1 cellular context compared by ENCODE assay signal in genomic region chr2:8138923-8139667, GRCh38.
TF ChIP-seq lines count a peak whose summit lies in the region.

No MANE protein-coding gene starts in this region.

TF ChIP-seq in HepG2, 621 proteins besides CTCF, POLR2A, EP300 and RAD21 (continued from another document and continues in another):
- 0 out of 2 replicates have a peak, but pooled peaks have one; percentile 62 for TF ChIP-seq ZNF574 (CRISPR knock-in tag; IDR thresholded peaks at IDR 0.05)
- TF ChIP-seq EZH2 (conservative IDR thresholded peaks at IDR 0.05; ENCODE audit: low read depth, low read length): no peak
- TF ChIP-seq WIZ (CRISPR knock-in tag; IDR thresholded peaks at IDR 0.05): peak; percentile 78; the same call in 1 of the 2 replicates
- peak; percentile 99 for TF ChIP-seq HNF4A (CRISPR knock-in tag; IDR thresholded peaks at IDR 0.05)
- no peak; the same call in 1 of the 2 replicates for TF ChIP-seq ZNF335 (CRISPR knock-in tag; IDR thresholded peaks at IDR 0.05)
- no peak for TF ChIP-seq ZNF615 (CRISPR knock-in tag; IDR thresholded peaks at IDR 0.05; ENCODE audit: borderline replicate concordance)
- TF ChIP-seq NRL (CRISPR knock-in tag; IDR thresholded peaks at IDR 0.05; ENCODE audit: borderline replicate concordance): no peak
- no peak for TF ChIP-seq ZNF562 (CRISPR knock-in tag; IDR thresholded peaks at IDR 0.05; ENCODE audit: borderline replicate concordance)
- no peak for TF ChIP-seq ZNF326 (CRISPR knock-in tag; IDR thresholded peaks at IDR 0.05; ENCODE audit: borderline replicate concordance)
- TF ChIP-seq MEIS2 (CRISPR knock-in tag; IDR thresholded peaks at IDR 0.05): no peak
- TF ChIP-seq, protein P1, sequence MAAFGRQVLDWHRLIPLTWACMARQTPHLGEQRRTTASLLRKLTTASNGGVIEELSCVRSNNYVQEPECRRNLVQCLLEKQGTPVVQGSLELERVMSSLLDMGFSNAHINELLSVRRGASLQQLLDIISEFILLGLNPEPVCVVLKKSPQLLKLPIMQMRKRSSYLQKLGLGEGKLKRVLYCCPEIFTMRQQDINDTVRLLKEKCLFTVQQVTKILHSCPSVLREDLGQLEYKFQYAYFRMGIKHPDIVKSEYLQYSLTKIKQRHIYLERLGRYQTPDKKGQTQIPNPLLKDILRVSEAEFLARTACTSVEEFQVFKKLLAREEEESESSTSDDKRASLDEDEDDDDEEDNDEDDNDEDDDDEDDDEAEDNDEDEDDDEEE (CRISPR knock-in tag; IDR thresholded peaks at IDR 0.05): no peak
- TF ChIP-seq SMC3 (IDR thresholded peaks at IDR 0.05; ENCODE audit: low read length): peak; percentile 49
- peak; percentile 15; the same call in 1 of the 2 replicates for TF ChIP-seq TGIF2 (CRISPR knock-in tag; IDR thresholded peaks at IDR 0.05)
- TF ChIP-seq CBX5 (CRISPR knock-in tag; IDR thresholded peaks at IDR 0.05; ENCODE audit: borderline replicate concordance): peak; percentile 67; the same call in 1 of the 2 replicates
- TF ChIP-seq ZNF75D (CRISPR knock-in tag; IDR thresholded peaks at IDR 0.05; ENCODE audit: borderline replicate concordance): no peak
- TF ChIP-seq ZNF354B (CRISPR knock-in tag; IDR thresholded peaks at IDR 0.05): no peak
- TF ChIP-seq SP2 (CRISPR knock-in tag; IDR thresholded peaks at IDR 0.05): no peak
- no peak for TF ChIP-seq RORA (CRISPR knock-in tag; IDR thresholded peaks at IDR 0.05)
- peak; percentile 67 for TF ChIP-seq TBX2 (CRISPR knock-in tag; IDR thresholded peaks at IDR 0.05; ENCODE audit: borderline replicate concordance)
- TF ChIP-seq SAP130 (CRISPR knock-in tag; IDR thresholded peaks at IDR 0.05; ENCODE audit: low read depth): peak; percentile 56
- peak; percentile 45 for TF ChIP-seq GFI1 (CRISPR knock-in tag; IDR thresholded peaks at IDR 0.05; ENCODE audit: borderline replicate concordance)
- TF ChIP-seq NFKBIZ (CRISPR knock-in tag; IDR thresholded peaks at IDR 0.05): peak; percentile 97
- TF ChIP-seq, protein P2, sequence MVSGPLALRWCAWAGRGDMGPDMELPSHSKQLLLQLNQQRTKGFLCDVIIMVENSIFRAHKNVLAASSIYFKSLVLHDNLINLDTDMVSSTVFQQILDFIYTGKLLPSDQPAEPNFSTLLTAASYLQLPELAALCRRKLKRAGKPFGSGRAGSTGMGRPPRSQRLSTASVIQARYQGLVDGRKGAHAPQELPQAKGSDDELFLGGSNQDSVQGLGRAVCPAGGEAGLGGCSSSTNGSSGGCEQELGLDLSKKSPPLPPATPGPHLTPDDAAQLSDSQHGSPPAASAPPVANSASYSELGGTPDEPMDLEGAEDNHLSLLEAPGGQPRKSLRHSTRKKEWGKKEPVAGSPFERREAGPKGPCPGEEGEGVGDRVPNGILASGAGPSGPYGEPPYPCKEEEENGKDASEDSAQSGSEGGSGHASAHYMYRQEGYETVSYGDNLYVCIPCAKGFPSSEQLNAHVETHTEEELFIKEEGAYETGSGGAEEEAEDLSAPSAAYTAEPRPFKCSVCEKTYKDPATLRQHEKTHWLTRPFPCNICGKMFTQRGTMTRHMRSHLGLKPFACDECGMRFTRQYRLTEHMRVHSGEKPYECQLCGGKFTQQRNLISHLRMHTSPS (CRISPR knock-in tag; IDR thresholded peaks at IDR 0.05; ENCODE audit: low read depth): no peak
- peak; percentile 68; the same call in 1 of the 2 replicates for TF ChIP-seq ZNF598 (CRISPR knock-in tag; IDR thresholded peaks at IDR 0.05; ENCODE audit: borderline replicate concordance)
- TF ChIP-seq TSC22D2 (CRISPR knock-in tag; IDR thresholded peaks at IDR 0.05; ENCODE audit: borderline replicate concordance): 0 out of 2 replicates have a peak, but pooled peaks have one; percentile 28
- peak; percentile 89 for TF ChIP-seq BCL6 (CRISPR knock-in tag; IDR thresholded peaks at IDR 0.05)
- TF ChIP-seq FLYWCH1 (CRISPR knock-in tag; IDR thresholded peaks at IDR 0.05): no peak
- peak; percentile 95 for TF ChIP-seq HNF4G (IDR thresholded peaks at IDR 0.05; ENCODE audit: borderline replicate concordance, low read depth, low read length)
- peak; percentile 79; the same call in 1 of the 2 replicates for TF ChIP-seq HNF4G (CRISPR knock-in tag; IDR thresholded peaks at IDR 0.05; ENCODE audit: borderline replicate concordance, low read depth)
- no peak for TF ChIP-seq CSRNP2 (CRISPR knock-in tag; conservative IDR thresholded peaks at IDR 0.05; ENCODE audit: low read depth)
- no peak for TF ChIP-seq SMARCC2 (IDR thresholded peaks at IDR 0.05)
- TF ChIP-seq ATF7 (IDR thresholded peaks at IDR 0.05): peak; percentile 47
- TF ChIP-seq ATF7 (CRISPR knock-in tag; IDR thresholded peaks at IDR 0.05): peak; percentile 44; the same call in 1 of the 2 replicates
- 0 out of 2 replicates have a peak, but pooled peaks have one; percentile 45 for TF ChIP-seq MXD3 (CRISPR knock-in tag; IDR thresholded peaks at IDR 0.05)
- TF ChIP-seq ZNF777 (CRISPR knock-in tag; IDR thresholded peaks at IDR 0.05): peak; percentile 22; the same call in 1 of the 2 replicates
- TF ChIP-seq ZNF343 (CRISPR knock-in tag; IDR thresholded peaks at IDR 0.05): peak; percentile 76; the same call in 1 of the 2 replicates
- TF ChIP-seq TRAFD1 (CRISPR knock-in tag; IDR thresholded peaks at IDR 0.05; ENCODE audit: borderline replicate concordance): no peak
- TF ChIP-seq ZNF83 (CRISPR knock-in tag; IDR thresholded peaks at IDR 0.05; ENCODE audit: borderline replicate concordance): no peak
- TF ChIP-seq ZNF605 (CRISPR knock-in tag; IDR thresholded peaks at IDR 0.05): 0 out of 2 replicates have a peak, but pooled peaks have one; percentile 34
- peak; percentile 54; the same call in 1 of the 2 replicates for TF ChIP-seq ISX (CRISPR knock-in tag; conservative IDR thresholded peaks at IDR 0.05)
- TF ChIP-seq IRF9 (CRISPR knock-in tag; IDR thresholded peaks at IDR 0.05; ENCODE audit: borderline replicate concordance): no peak
- no peak for TF ChIP-seq CENPBD1 (CRISPR knock-in tag; IDR thresholded peaks at IDR 0.05; ENCODE audit: borderline replicate concordance, low read depth)
- peak; percentile 61; the same call in 1 of the 2 replicates for TF ChIP-seq FOXK1 (CRISPR knock-in tag; IDR thresholded peaks at IDR 0.05; ENCODE audit: borderline replicate concordance, low read depth)
- TF ChIP-seq ZNF570 (CRISPR knock-in tag; IDR thresholded peaks at IDR 0.05; ENCODE audit: borderline replicate concordance): no peak
- TF ChIP-seq NFIB (CRISPR knock-in tag; IDR thresholded peaks at IDR 0.05; ENCODE audit: borderline replicate concordance): no peak
- peak; percentile 79 for TF ChIP-seq ZNF414 (CRISPR knock-in tag; IDR thresholded peaks at IDR 0.05)
- TF ChIP-seq ADNP (CRISPR knock-in tag; IDR thresholded peaks at IDR 0.05): no peak
- no peak for TF ChIP-seq ZNF446 (CRISPR knock-in tag; IDR thresholded peaks at IDR 0.05)
- TF ChIP-seq MIXL1 (CRISPR knock-in tag; IDR thresholded peaks at IDR 0.05): peak; percentile 95
- 0 out of 2 replicates have a peak, but pooled peaks have one; percentile 64 for TF ChIP-seq ZNF124 (CRISPR knock-in tag; IDR thresholded peaks at IDR 0.05)
- TF ChIP-seq KLF11 (CRISPR knock-in tag; IDR thresholded peaks at IDR 0.05): no peak
- peak; percentile 46; the same call in 1 of the 2 replicates for TF ChIP-seq HOXA3 (CRISPR knock-in tag; IDR thresholded peaks at IDR 0.05)
- no peak for TF ChIP-seq CHD2 (IDR thresholded peaks at IDR 0.05; ENCODE audit: low read depth, low read length)
- TF ChIP-seq ZNF768 (CRISPR knock-in tag; IDR thresholded peaks at IDR 0.05): no peak
- peak; percentile 45; the same call in 1 of the 2 replicates for TF ChIP-seq ZNF329 (CRISPR knock-in tag; IDR thresholded peaks at IDR 0.05; ENCODE audit: low read depth)
- TF ChIP-seq, protein P3, sequence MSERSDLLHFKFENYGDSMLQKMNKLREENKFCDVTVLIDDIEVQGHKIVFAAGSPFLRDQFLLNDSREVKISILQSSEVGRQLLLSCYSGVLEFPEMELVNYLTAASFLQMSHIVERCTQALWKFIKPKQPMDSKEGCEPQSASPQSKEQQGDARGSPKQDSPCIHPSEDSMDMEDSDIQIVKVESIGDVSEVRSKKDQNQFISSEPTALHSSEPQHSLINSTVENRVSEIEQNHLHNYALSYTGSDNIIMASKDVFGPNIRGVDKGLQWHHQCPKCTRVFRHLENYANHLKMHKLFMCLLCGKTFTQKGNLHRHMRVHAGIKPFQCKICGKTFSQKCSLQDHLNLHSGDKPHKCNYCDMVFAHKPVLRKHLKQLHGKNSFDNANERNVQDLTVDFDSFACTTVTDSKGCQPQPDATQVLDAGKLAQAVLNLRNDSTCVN (CRISPR knock-in tag; IDR thresholded peaks at IDR 0.05; ENCODE audit: borderline replicate concordance): peak; percentile 96
- TF ChIP-seq ZFP36L2 (CRISPR knock-in tag; IDR thresholded peaks at IDR 0.05): no peak
- no peak for TF ChIP-seq SRSF1 (optimal IDR thresholded peaks at IDR 0.05; ENCODE audit: low read depth, low read length)
- peak; percentile 53; the same call in 1 of the 2 replicates for TF ChIP-seq CCDC6 (CRISPR knock-in tag; IDR thresholded peaks at IDR 0.05)
- TF ChIP-seq FOXP1 (IDR thresholded peaks at IDR 0.05): peak; percentile 45; the same call in 1 of the 2 replicates
- peak; percentile 76 for TF ChIP-seq FOXP1 (CRISPR knock-in tag; IDR thresholded peaks at IDR 0.05)
- no peak for TF ChIP-seq ZNF256 (CRISPR knock-in tag; conservative IDR thresholded peaks at IDR 0.05)
- TF ChIP-seq ZNF564 (CRISPR knock-in tag; IDR thresholded peaks at IDR 0.05): 0 out of 2 replicates have a peak, but pooled peaks have one; percentile 29
- peak; percentile 93 for TF ChIP-seq RXRB (CRISPR knock-in tag; IDR thresholded peaks at IDR 0.05; ENCODE audit: borderline replicate concordance)
- no peak; the same call in 1 of the 2 replicates for TF ChIP-seq ZSCAN22 (CRISPR knock-in tag; IDR thresholded peaks at IDR 0.05)
- peak; percentile 70 to 90; a peak in 3 of 4 replicates for TF ChIP-seq NR2F1 (CRISPR knock-in tag; IDR thresholded peaks at IDR 0.05)
